ENCODE assay signal across 8 cellular contexts in the genomic region with DNA sequence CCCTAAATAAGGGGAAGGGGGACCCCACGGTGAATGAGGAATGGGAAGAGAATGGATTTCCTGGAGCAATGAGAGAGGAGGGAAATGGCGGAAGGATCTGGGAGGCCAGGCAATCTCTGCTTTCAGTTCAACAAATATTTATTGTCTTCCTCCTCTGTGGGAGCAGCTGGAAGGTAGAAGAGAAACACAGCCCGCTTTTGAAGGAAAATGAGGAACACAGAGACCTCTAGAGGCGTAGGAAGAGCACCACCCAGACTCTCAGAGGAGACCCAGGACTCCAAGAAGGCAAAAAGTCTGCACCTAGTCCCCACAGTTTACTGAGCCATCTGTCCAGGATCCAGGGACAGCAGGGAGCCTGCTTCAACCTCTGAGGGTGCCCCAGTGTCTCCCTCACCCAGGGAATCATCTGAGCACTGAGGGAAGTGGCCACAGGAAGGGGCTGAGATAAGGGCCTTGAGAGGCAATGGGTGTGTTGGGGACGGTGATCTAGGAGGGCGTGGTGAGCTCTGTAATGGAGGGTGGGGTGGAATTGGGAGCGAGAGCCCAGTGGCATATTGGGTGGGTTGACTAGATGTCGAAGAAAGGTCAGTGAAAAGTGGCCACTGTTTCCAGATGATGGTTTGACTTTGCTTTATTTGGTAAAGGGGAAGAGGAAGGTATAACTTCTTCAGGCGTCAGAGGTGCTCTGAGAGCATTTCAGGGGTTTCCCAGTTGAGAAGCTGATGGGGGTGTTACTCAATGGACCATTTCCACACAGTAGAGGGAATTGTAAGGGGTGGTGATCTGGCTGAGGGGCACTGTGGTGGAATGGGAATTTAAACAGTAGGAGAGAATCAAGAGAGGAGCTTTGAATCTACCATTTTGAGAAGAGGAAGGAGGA. TPM values are rescaled to one million over a fixed set of nuclear protein-coding genes. Genes with fewer than 3 reads are reported as not detected.
DNase-seq lines count a peak whose midpoint lies in the region; ATAC-seq lines count a peak whose summit lies in the region.

No MANE protein-coding gene starts in this region.

- peak; percentile 50 for DNase-seq in ELF-1 (ENCODE audit: low read depth, low spot score)
- peak in 1 of 2 experiments; percentile 55 for DNase-seq in SJCRH30
- peak; percentile 51 for DNase-seq in glomerular visceral epithelial cell (ENCODE audit: extremely low spot score)
- DNase-seq in skeletal muscle cell (ENCODE audit: low read depth), result no peak
- DNase-seq in NCI-H1417 (lab: John Stamatoyannopoulos, UW), result no peak
- DNase-seq in GM19238 (ENCODE audit: insufficient read length, low spot score), result no peak
- no peak for DNase-seq in NCI-H2029 (lab: John Stamatoyannopoulos, UW)

- H3K4me1 ChIP-seq in SJCRH30, result peaks cover 49% of the 10 kb centered on the region

- ATAC-seq in GM21381 (IDR thresholded peaks at IDR 0.05; ENCODE audit: unreplicated experiment), result no peak

- H3K9me3 ChIP-seq in SJCRH30 (replicated peaks), result no peaks in the 10 kb centered on the region

- H3K4me3 ChIP-seq in SJCRH30, result peak overlapping the region; percentile 20; the same call in 1 of the 2 replicates
- peak overlapping the region; percentile 21 for H3K4me3 ChIP-seq in skeletal muscle cell (ENCODE audit: low read depth, low read length)

- no peaks in the 10 kb centered on the region for H3K36me3 ChIP-seq in SJCRH30

- no peaks in the 10 kb centered on the region for H3K27me3 ChIP-seq in SJCRH30

- H3K27ac ChIP-seq in SJCRH30, result peak overlapping the region; percentile 55

RNA-seq across cellular contexts. Expression of gene PSORS1C1, which starts 0.6 kb away (rescaled TPM):
- total RNA-seq in SJCRH30 (2014; rRNA removed; shearing (Covaris generic)), result 0.48 and 0.67 TPM in 2 replicates

RNA-seq across cellular contexts. Expression of gene C6orf15, which starts 2.8 kb away (rescaled TPM):
- total RNA-seq in SJCRH30 (2014; rRNA removed; shearing (Covaris generic)), result 2.3 and 3.4 TPM in 2 replicates

RNA-seq across cellular contexts. Expression of gene CDSN, which starts 5.0 kb away (rescaled TPM):
- 0.06 TPM in 1 of 2 replicates, not detected in the other for total RNA-seq in SJCRH30 (2014; rRNA removed; shearing (Covaris generic))

RNA-seq across cellular contexts. Expression of gene PSORS1C2, which starts 23.7 kb away (rescaled TPM):
- total RNA-seq in SJCRH30 (2014; rRNA removed; shearing (Covaris generic)), result not detected in 2 replicates

RNA-seq across cellular contexts. Expression of gene CCHCR1, which starts 42.4 kb away (rescaled TPM):
- total RNA-seq in SJCRH30 (2014; rRNA removed; shearing (Covaris generic)), result 21.7 and 26.6 TPM in 2 replicates

Comparison
In these comparisons a context has a peak if more than half of its experiments do, and no peak if none do; other contexts are left out.
1. DNase-seq: peak in ELF-1 (single experiment) and glomerular visceral epithelial cell (single experiment); none in skeletal muscle cell (single experiment), NCI-H1417 (0 of 3), GM19238 (single experiment) and NCI-H2029 (single experiment).